In the genomic region with DNA sequence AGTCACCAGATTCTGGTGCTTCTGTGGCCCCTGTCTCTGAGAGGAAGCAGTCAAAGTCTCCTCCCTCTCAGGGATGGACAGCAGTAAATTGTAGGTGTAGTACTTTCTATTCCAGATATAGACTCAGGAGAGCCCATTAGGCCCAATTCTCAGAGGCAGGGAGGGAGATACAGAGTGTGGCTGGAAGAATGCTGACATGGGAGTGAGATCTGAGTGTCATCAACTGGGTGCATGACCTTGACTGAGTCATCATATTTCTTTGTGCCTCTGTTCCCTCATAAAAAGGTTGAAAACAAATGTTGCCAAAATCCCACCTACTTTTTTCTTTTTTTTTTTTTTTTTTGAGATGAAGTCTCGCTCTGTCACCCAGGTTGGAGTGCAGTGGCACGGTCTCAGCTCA, we compare ENCODE assay signal across 16 cellular contexts.
DNase-seq lines count a peak whose midpoint lies in the region; ATAC-seq lines count a peak whose summit lies in the region.
"Had no signal": no experiment of that assay in that cellular context is flagged by ENCODE, and none has a peak within 500 bp of the region (broad histone marks: within the 10 kb centered on the region; RNA-seq: fewer than 3 reads in every experiment).

No MANE protein-coding gene starts in this region.

- no peak for DNase-seq in Right ventricle myocardium superior
- no peak for DNase-seq in cardiac septum (ENCODE audit: low spot score)
- peak; percentile 8 for DNase-seq in LHCN-M2 (ENCODE audit: low read depth)
- DNase-seq in NCI-H2029 (lab: John Stamatoyannopoulos, UW), result no peak
- DNase-seq in NCI-H1694 (lab: John Stamatoyannopoulos, UW), result no peak
- DNase-seq: CD4-positive, CD25-positive, alpha-beta regulatory T cell; CD8-positive, alpha-beta T cell; DMS 273 treated with DMSO at 0.1 percent for 48 hours; DMS79; EL; GDM1; GM23248; H7; HCEC 1CT had no signal

- intact Hi-C loops in Right ventricle myocardium superior (cut with DNase I), result no loop called here
- intact Hi-C loops in cardiac septum (cut with DNase I), result no loop called here

- peak; percentile 19 for ATAC-seq in Right ventricle myocardium superior (ENCODE audit: poor library complexity)
- ATAC-seq in esophagus mucosa, result peak; percentile 34
- ATAC-seq: CD8-positive, alpha-beta T cell; GM12878 had no signal
